Comparison of ENCODE assay signal across 1 cellular context in the genomic region with DNA sequence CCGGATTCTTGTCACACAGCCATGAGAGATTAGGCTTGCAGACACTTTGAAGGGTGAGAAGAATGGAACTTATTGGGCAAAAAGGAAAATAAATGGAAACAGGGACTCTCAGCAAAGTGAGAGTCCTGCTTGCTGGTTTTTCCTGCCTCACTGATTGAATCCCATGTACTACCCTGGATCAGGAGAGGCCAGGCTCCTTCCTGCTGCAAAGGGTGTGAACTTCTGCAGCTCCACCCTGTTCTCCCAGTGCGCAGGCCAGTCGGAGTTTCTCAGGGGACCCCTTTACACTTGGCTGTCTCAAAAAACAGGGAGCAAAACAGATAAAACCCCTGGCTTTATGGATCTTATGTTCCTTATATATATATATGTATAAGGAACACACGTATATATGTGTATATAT.
TF ChIP-seq lines count a peak whose summit lies in the region.

No MANE protein-coding gene starts in this region.

TF ChIP-seq in GM23338, 12 proteins besides CTCF, POLR2A, EP300 and RAD21 (continued from another document):
- TF ChIP-seq, protein P1, sequence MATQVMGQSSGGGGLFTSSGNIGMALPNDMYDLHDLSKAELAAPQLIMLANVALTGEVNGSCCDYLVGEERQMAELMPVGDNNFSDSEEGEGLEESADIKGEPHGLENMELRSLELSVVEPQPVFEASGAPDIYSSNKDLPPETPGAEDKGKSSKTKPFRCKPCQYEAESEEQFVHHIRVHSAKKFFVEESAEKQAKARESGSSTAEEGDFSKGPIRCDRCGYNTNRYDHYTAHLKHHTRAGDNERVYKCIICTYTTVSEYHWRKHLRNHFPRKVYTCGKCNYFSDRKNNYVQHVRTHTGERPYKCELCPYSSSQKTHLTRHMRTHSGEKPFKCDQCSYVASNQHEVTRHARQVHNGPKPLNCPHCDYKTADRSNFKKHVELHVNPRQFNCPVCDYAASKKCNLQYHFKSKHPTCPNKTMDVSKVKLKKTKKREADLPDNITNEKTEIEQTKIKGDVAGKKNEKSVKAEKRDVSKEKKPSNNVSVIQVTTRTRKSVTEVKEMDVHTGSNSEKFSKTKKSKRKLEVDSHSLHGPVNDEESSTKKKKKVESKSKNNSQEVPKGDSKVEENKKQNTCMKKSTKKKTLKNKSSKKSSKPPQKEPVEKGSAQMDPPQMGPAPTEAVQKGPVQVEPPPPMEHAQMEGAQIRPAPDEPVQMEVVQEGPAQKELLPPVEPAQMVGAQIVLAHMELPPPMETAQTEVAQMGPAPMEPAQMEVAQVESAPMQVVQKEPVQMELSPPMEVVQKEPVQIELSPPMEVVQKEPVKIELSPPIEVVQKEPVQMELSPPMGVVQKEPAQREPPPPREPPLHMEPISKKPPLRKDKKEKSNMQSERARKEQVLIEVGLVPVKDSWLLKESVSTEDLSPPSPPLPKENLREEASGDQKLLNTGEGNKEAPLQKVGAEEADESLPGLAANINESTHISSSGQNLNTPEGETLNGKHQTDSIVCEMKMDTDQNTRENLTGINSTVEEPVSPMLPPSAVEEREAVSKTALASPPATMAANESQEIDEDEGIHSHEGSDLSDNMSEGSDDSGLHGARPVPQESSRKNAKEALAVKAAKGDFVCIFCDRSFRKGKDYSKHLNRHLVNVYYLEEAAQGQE (IDR thresholded peaks at IDR 0.05; ENCODE audit: unreplicated experiment): no peak
- no peak for TF ChIP-seq JUNB (IDR thresholded peaks at IDR 0.05; ENCODE audit: unreplicated experiment)
TF ChIP-seq in GM23338: peak in this region for 0.
